8 cellular contexts compared by ENCODE assay signal in the genomic region with DNA sequence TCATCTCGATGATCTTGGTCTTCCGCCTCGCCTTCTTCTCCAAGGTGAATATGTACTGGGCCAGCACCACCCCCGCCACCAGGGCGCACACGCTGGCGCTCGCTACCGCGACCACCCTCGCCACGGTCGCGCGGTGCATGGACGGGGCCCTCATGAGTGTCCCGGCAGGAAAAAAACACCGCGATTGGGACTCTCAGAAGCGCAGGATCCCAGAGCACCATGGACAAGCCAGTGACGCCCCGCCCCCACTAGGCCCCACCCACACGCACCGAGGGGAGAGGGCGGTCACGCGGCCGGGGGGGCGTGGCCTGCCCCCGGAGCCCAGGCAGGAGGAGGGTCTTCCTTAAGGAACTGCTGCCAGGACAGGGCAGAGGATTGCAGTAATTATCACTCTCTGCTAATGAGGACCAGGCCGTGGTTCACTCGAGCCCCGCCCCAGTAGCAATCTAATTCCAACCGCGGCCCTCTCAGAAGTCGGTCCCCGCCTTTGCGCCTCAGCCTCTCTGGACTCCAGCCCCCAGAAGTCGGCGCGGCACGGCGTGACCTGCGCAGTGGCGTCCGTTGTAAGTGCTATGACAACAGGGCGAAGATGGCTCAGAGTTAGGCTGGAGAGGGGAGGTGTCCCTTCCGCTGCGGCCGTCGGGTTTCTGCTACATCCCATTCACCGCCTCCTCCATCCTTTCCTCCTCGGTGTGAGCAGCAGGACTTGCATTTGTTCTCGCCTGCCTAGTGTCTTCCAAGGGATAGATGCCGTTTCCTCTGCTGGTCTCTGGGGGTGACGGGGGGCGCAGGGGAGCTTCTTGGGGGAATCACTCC. TPM values are rescaled to one million over a fixed set of nuclear protein-coding genes. Genes with fewer than 3 reads are reported as not detected.
DNase-seq lines count a peak whose midpoint lies in the region; ATAC-seq and TF ChIP-seq lines count a peak whose summit lies in the region.

A gene (plus strand): TSS at position 575 of the 816 bp plus-strand sequence. CDS start 16,689 bp downstream, outside the sequence.

- ATAC-seq in HG02642 (IDR thresholded peaks at IDR 0.05; ENCODE audit: poor library complexity, unreplicated experiment): peak; percentile 100

- intact Hi-C loops in head of caudate nucleus (cut with DNase I): loop anchor here (5.0 kb wide), 1 partner anchor 67 kb away; a partner anchor contains a TSS
- intact Hi-C loops in testis (cut with DNase I; ENCODE audit: low total_unique reads): no loop called here

- peak within 1 kb of the TSS; percentile 96 for H2AFZ ChIP-seq in osteoblast (ENCODE audit: low read length)

- peak within 1 kb of the TSS; percentile 96 for H3K4me2 ChIP-seq in osteoblast (ENCODE audit: insufficient read depth, low read length)

- peaks cover 3% of the 10 kb centered on the region for H3K9me3 Mint-ChIP-seq in activated naive CD8-positive, alpha-beta T cell treated with anti-CD3 and anti-CD28 coated beads for 36 hours

- H3K36me3 Mint-ChIP-seq in activated naive CD8-positive, alpha-beta T cell treated with anti-CD3 and anti-CD28 coated beads for 36 hours: peaks cover 3% of the 10 kb centered on the region

- no peaks in the 10 kb centered on the region for H3K36me3 ChIP-seq in osteoblast (ENCODE audit: insufficient read depth, low read length)
- H3K36me3 ChIP-seq in testis (ENCODE audit: low read depth, missing control alignments): no peaks in the 10 kb centered on the region

- H3K4me1 Mint-ChIP-seq in activated naive CD8-positive, alpha-beta T cell treated with anti-CD3 and anti-CD28 coated beads for 36 hours: peaks cover 12% of the 10 kb centered on the region

- no peaks in the 10 kb centered on the region for H4K20me1 ChIP-seq in osteoblast (ENCODE audit: insufficient read depth, low read length)

- H3K4me3 Mint-ChIP-seq in activated naive CD8-positive, alpha-beta T cell treated with anti-CD3 and anti-CD28 coated beads for 36 hours: peak within 1 kb of the TSS; percentile 96

- 0 to 1% methylated on average over 39 to 57 of the region's 57 CpGs for WGBS in testis, 2 donors

- TF ChIP-seq CTCF in GM12872 (IDR thresholded peaks at IDR 0.05; ENCODE audit: insufficient read depth, low read depth, low read length): 0 out of 3 replicates have a peak, but pooled peaks have one; percentile 18
- no peak for TF ChIP-seq CTCF in osteoblast (IDR thresholded peaks at IDR 0.05; ENCODE audit: extremely low read depth, low read depth, low read length)
- TF ChIP-seq CTCF in testis (IDR thresholded peaks at IDR 0.05): no peak

- H3K27ac ChIP-seq in osteoblast (ENCODE audit: low read depth, low read length): peak within 1 kb of the TSS; percentile 72
- H3K27ac ChIP-seq in testis: peak within 1 kb of the TSS; percentile 68 to 88

- H3K27me3 Mint-ChIP-seq in activated naive CD8-positive, alpha-beta T cell treated with anti-CD3 and anti-CD28 coated beads for 36 hours: no peaks in the 10 kb centered on the region

- H3K79me2 ChIP-seq in osteoblast (ENCODE audit: insufficient read depth, low read length): peaks cover 9% of the 10 kb centered on the region

- no peaks in the 10 kb centered on the region for H3K27me3 ChIP-seq in osteoblast (ENCODE audit: insufficient read depth, low read length)
- no peaks in the 10 kb centered on the region for H3K27me3 ChIP-seq in testis

- no peak for TF ChIP-seq POLR2A in testis (IDR thresholded peaks at IDR 0.05)

- H3K4me1 ChIP-seq in osteoblast (ENCODE audit: insufficient read depth, low read length): peaks cover 9% of the 10 kb centered on the region
- peaks cover 6% of the 10 kb centered on the region for H3K4me1 ChIP-seq in testis

- peak; percentile 96 for DNase-seq in NCI-H1105 (lab: John Stamatoyannopoulos, UW)
- DNase-seq in SKM-1 (lab: John Stamatoyannopoulos, UW; ENCODE audit: unreplicated experiment): peak; percentile 93
- peak; percentile 94 for DNase-seq in activated naive CD8-positive, alpha-beta T cell treated with anti-CD3 and anti-CD28 coated beads for 36 hours
- peak; percentile 92 to 99 (median 95) for DNase-seq in head of caudate nucleus
- peak; percentile 96 for DNase-seq in osteoblast (ENCODE audit: insufficient read length, low spot score, missing footprints)
- peak; percentile 96 for DNase-seq in testis

- peak within 1 kb of the TSS; percentile 86 for H3K27ac Mint-ChIP-seq in activated naive CD8-positive, alpha-beta T cell treated with anti-CD3 and anti-CD28 coated beads for 36 hours

- H3K9me3 ChIP-seq in osteoblast (ENCODE audit: low read depth, low read length) (no peaks in the 10 kb centered on the region), testis (no peaks in the 10 kb centered on the region)

- H3K4me3 ChIP-seq in osteoblast (ENCODE audit: insufficient read depth, low read length) (peak within 1 kb of the TSS; percentile 92), testis (peak within 1 kb of the TSS; percentile 68 to 72)

RNA-seq across cellular contexts. Expression of the gene that starts here (rescaled TPM):
- 1 to 10 TPM; 4.3 to 5.9 TPM for total RNA-seq in activated naive CD8-positive, alpha-beta T cell treated with anti-CD3 and anti-CD28 coated beads for 36 hours
- total RNA-seq in osteoblast: 33.3 and 39.8 TPM in 2 replicates
- 10 to 100 TPM; 53.3 to 55.7 TPM for total RNA-seq in testis
- polyA plus RNA-seq in testis (ENCODE audit: insufficient read depth, low read depth, low replicate concordance): 39.3 TPM

Comparison
In these comparisons a context has a peak if more than half of its experiments do, and no peak if none do; other contexts are left out.
1. Peak in every context shown above with its lines: DNase-seq, ATAC-seq, H3K4me3 ChIP-seq and H3K27ac ChIP-seq.